In the genomic region with DNA sequence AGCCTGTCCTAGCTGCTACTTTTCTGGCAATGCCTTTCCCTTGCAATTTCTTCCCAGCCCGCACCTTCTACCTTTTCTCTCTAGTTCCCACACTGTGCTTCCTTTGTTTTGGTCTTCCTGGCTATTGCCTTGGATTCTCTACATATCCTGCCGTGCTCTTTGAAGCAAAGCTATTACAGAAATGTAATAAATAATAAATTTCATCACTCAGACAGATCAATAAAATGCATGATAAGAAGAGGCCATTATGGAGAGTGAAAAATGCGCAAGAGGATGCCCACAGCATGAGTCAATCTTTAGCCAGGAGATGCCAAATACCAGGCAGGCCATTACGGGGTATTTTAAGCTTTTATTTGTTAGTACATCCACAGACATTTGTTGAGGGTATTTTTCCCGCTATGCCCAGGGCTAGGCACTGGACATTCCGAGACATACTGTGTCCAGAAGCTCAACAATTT, we compare ENCODE assay signal across 1 cellular context.
TF ChIP-seq lines count a peak whose summit lies in the region.

No MANE protein-coding gene starts in this region.

TF ChIP-seq in SK-N-SH, 30 proteins besides CTCF, POLR2A, EP300 and RAD21 (continued from another document):
- TF ChIP-seq, protein P1, sequence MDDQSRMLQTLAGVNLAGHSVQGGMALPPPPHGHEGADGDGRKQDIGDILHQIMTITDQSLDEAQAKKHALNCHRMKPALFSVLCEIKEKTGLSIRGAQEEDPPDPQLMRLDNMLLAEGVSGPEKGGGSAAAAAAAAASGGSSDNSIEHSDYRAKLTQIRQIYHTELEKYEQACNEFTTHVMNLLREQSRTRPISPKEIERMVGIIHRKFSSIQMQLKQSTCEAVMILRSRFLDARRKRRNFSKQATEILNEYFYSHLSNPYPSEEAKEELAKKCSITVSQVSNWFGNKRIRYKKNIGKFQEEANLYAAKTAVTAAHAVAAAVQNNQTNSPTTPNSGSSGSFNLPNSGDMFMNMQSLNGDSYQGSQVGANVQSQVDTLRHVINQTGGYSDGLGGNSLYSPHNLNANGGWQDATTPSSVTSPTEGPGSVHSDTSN (IDR thresholded peaks at IDR 0.05): peak; percentile 90
- TF ChIP-seq CHD2 (IDR thresholded peaks at IDR 0.05; ENCODE audit: low read length, partially characterized antibody) (no peak), GABPA (IDR thresholded peaks at IDR 0.05; ENCODE audit: low read depth) (0 out of 2 replicates have a peak, but pooled peaks have one; percentile 10), GATA2 (CRISPR knock-in tag; IDR thresholded peaks at IDR 0.05) (no peak), MEF2A (IDR thresholded peaks at IDR 0.05; ENCODE audit: borderline replicate concordance, low read depth) (peak; percentile 79), FOSL2 (IDR thresholded peaks at IDR 0.05; ENCODE audit: borderline replicate concordance, low read depth) (peak; percentile 87), TEAD4 (IDR thresholded peaks at IDR 0.05; ENCODE audit: borderline replicate concordance, insufficient read depth) (peak; percentile 98)
TF ChIP-seq in SK-N-SH: peak in this region for 15.
